1 cellular context compared by ENCODE assay signal in the genomic region with DNA sequence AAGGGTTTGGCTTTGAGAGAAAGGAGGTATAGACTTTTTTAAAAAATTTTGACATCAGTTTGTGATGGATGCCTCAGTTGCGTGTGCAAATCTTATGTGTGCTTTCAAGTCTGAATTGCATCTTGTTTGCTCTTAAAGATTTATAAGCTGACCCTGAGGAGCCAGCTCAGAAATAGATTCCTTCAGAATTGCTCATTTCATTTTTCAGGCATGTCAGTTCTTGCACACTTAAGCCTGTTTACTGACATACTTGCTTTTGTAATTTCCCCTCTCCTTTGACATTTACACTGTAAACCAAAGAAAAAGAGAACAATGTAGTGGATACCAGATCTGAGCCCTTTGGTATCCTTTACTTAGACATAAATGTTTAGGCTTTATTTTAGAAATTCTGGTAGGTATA.
TF ChIP-seq lines count a peak whose summit lies in the region.

No MANE protein-coding gene starts in this region.

TF ChIP-seq in GM23338, 12 proteins besides CTCF, POLR2A, EP300 and RAD21 (continued from another document):
- TF ChIP-seq, protein P1, sequence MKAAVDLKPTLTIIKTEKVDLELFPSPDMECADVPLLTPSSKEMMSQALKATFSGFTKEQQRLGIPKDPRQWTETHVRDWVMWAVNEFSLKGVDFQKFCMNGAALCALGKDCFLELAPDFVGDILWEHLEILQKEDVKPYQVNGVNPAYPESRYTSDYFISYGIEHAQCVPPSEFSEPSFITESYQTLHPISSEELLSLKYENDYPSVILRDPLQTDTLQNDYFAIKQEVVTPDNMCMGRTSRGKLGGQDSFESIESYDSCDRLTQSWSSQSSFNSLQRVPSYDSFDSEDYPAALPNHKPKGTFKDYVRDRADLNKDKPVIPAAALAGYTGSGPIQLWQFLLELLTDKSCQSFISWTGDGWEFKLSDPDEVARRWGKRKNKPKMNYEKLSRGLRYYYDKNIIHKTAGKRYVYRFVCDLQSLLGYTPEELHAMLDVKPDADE (IDR thresholded peaks at IDR 0.05): no peak
